ENCODE assay signal across 1 cellular context in genomic region chr12:67268896-67269631, GRCh38.
TF ChIP-seq lines count a peak whose summit lies in the region.

Gene CAND1, plus strand, starts transcription at chr12:67269358. Its CDS starts 360 bp downstream, at chr12:67269718.

TF ChIP-seq in K562, 482 proteins besides CTCF, POLR2A, EP300 and RAD21 (continued from another document and continues in another):
- TF ChIP-seq ZNF395 (CRISPR knock-in tag; IDR thresholded peaks at IDR 0.05) = peak; percentile 56
- TF ChIP-seq POLR2AphosphoS5 (IDR thresholded peaks at IDR 0.05; ENCODE audit: control insufficient read depth, insufficient read depth, low read depth, low read length) = peak; percentile 55; the same call in 1 of the 2 replicates
- TF ChIP-seq PRDM10 (IDR thresholded peaks at IDR 0.05; ENCODE audit: partially characterized antibody) = peak; percentile 19
- peak; percentile 65 for TF ChIP-seq PBX2 (CRISPR knock-in tag; IDR thresholded peaks at IDR 0.05; ENCODE audit: low read depth)
- TF ChIP-seq PBX2 (tag; conservative IDR thresholded peaks at IDR 0.05; ENCODE audit: low read depth) = peak; percentile 99
- peak; percentile 90; the same call in 1 of the 2 replicates for TF ChIP-seq HDAC2 (IDR thresholded peaks at IDR 0.05)
- no peak for TF ChIP-seq GABPB2 (CRISPR knock-in tag; conservative IDR thresholded peaks at IDR 0.05)
- TF ChIP-seq CBX5 (IDR thresholded peaks at IDR 0.05; ENCODE audit: borderline replicate concordance, low read depth) = no peak
- no peak; the same call in 1 of the 2 replicates for TF ChIP-seq SMAD3 (CRISPR knock-in tag; conservative IDR thresholded peaks at IDR 0.05)
- TF ChIP-seq TAF1 (IDR thresholded peaks at IDR 0.05; ENCODE audit: control insufficient read depth, extremely low read depth, insufficient read depth, low read length, severe bottlenecking) = peak; percentile 63
- TF ChIP-seq TFAP4 (CRISPR knock-in tag; IDR thresholded peaks at IDR 0.05; ENCODE audit: borderline replicate concordance) = peak; percentile 64; the same call in 1 of the 2 replicates
- peak; percentile 80 for TF ChIP-seq LCOR (CRISPR knock-in tag; IDR thresholded peaks at IDR 0.05)
- no peak for TF ChIP-seq BCOR (IDR thresholded peaks at IDR 0.05)
- peak; percentile 90 for TF ChIP-seq MTA3 (IDR thresholded peaks at IDR 0.05; ENCODE audit: borderline replicate concordance)
- TF ChIP-seq COPS2 (conservative IDR thresholded peaks at IDR 0.05) = no peak
- TF ChIP-seq THRB (CRISPR knock-in tag; conservative IDR thresholded peaks at IDR 0.05) = 0 out of 2 replicates have a peak, but pooled peaks have one; percentile 37
- TF ChIP-seq PKNOX1 (IDR thresholded peaks at IDR 0.05) = peak; percentile 99
- peak; percentile 78; the same call in 1 of the 2 replicates for TF ChIP-seq BACH1 (tag; IDR thresholded peaks at IDR 0.05)
- no peak for TF ChIP-seq ELK3 (CRISPR knock-in tag; IDR thresholded peaks at IDR 0.05)
- TF ChIP-seq JUND (IDR thresholded peaks at IDR 0.05; ENCODE audit: borderline replicate concordance, low read depth, low read length) = peak; percentile 50; the same call in 1 of the 2 replicates
- TF ChIP-seq JUND (tag; IDR thresholded peaks at IDR 0.05; ENCODE audit: borderline replicate concordance, low read depth, low read length) = no peak; the same call in 1 of the 3 replicates
- TF ChIP-seq NFRKB (IDR thresholded peaks at IDR 0.05; ENCODE audit: low read depth) = peak; percentile 54; the same call in 1 of the 2 replicates
- TF ChIP-seq RBM14 (IDR thresholded peaks at IDR 0.05; ENCODE audit: borderline replicate concordance, insufficient read depth, low read depth, low read length) = 0 out of 2 replicates have a peak, but pooled peaks have one; percentile 13
- no peak for TF ChIP-seq ZC3H11A (IDR thresholded peaks at IDR 0.05; ENCODE audit: low read depth, low read length)
- no peak for TF ChIP-seq ZBTB5 (IDR thresholded peaks at IDR 0.05)
- peak; percentile 76 to 81; a peak in 3 of 4 replicates for TF ChIP-seq FOXK2 (conservative IDR thresholded peaks at IDR 0.05 in 1 of 2, IDR thresholded peaks at IDR 0.05 in 1 of 2; ENCODE audit: low read depth in 2 of 2)
- no peak; the same call in 1 of the 2 replicates for TF ChIP-seq ZNF584 (CRISPR knock-in tag; IDR thresholded peaks at IDR 0.05; ENCODE audit: low read depth)
- TF ChIP-seq STAG1 (CRISPR knock-in tag; IDR thresholded peaks at IDR 0.05; ENCODE audit: borderline replicate concordance) = no peak
- TF ChIP-seq MBD2 (IDR thresholded peaks at IDR 0.05; ENCODE audit: borderline replicate concordance, low read depth) = peak; percentile 43
- peak; percentile 70 to 85; a peak in 2 of 4 replicates for TF ChIP-seq NONO (IDR thresholded peaks at IDR 0.05; ENCODE audit: low read depth in 2 of 2, low read length in 1 of 2)
- TF ChIP-seq MED1 (CRISPR knock-in tag; IDR thresholded peaks at IDR 0.05; ENCODE audit: borderline replicate concordance) = no peak
- TF ChIP-seq MNT (conservative IDR thresholded peaks at IDR 0.05) = peak; percentile 79 to 83
- no peak for TF ChIP-seq MLX (CRISPR knock-in tag; conservative IDR thresholded peaks at IDR 0.05)
- no peak for TF ChIP-seq JUNB (CRISPR knock-in tag; conservative IDR thresholded peaks at IDR 0.05)
- no peak for TF ChIP-seq ZNF124 (CRISPR knock-in tag; IDR thresholded peaks at IDR 0.05)
- TF ChIP-seq HMBOX1 (IDR thresholded peaks at IDR 0.05) = peak; percentile 47; the same call in 1 of the 2 replicates
- peak; percentile 85; the same call in 1 of the 2 replicates for TF ChIP-seq ZBTB7A (IDR thresholded peaks at IDR 0.05; ENCODE audit: borderline replicate concordance, control insufficient read depth, low read depth, low read length)
- TF ChIP-seq L3MBTL2 (IDR thresholded peaks at IDR 0.05) = peak; percentile 99
- 0 out of 2 replicates have a peak, but pooled peaks have one; percentile 27 for TF ChIP-seq ZNF764 (CRISPR knock-in tag; IDR thresholded peaks at IDR 0.05; ENCODE audit: low read depth)
